Comparison of ENCODE assay signal across 1 cellular context in the genomic region with DNA sequence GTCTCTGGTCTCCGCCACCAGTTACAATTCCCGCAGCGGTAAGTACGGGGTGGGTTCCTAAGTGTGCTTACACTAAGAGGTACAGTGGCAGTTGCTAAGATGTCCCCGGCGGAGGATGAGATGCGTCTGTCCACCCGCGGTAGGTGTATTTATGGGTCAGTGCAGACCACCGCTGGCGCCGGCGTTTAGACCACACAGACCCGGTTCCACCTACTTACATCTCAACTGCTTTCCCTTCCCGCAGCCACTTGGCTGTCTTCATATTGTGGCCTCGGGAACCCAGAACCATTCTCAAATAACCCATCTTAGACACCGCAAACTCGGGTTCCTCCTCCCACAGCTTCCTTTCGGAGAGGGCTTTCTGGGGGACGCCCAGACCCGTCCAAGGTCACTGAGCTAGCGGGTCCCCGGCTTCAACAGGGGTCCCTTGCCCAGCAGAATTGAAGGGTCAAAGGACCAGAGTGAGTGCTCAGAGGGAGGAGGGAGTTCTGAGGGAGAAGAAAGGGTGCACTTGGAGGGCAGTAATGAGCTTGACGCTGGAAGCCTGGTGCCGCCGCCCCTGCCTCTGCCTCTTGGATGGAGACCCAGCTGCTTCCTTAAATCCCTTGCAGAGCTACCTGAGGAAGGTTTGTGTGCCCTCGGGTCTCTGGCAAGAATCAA.
TF ChIP-seq lines count a peak whose summit lies in the region.

No MANE protein-coding gene starts in this region.

TF ChIP-seq in IMR-90, 13 proteins besides CTCF, POLR2A, EP300 and RAD21:
- TF ChIP-seq CEBPB (IDR thresholded peaks at IDR 0.05; ENCODE audit: low read depth, low read length) (no peak), SMC3 (IDR thresholded peaks at IDR 0.05; ENCODE audit: low read depth, low read length) (no peak), BHLHE40 (IDR thresholded peaks at IDR 0.05; ENCODE audit: low read depth, low read length) (no peak), RFX5 (IDR thresholded peaks at IDR 0.05; ENCODE audit: low read depth, low read length) (no peak), MAZ (IDR thresholded peaks at IDR 0.05; ENCODE audit: borderline replicate concordance, low read depth, low read length) (no peak), MAFK (IDR thresholded peaks at IDR 0.05; ENCODE audit: low read depth, low read length) (no peak), RCOR1 (IDR thresholded peaks at IDR 0.05; ENCODE audit: insufficient replicate concordance, low read length) (no peak)
- TF ChIP-seq, protein P1, sequence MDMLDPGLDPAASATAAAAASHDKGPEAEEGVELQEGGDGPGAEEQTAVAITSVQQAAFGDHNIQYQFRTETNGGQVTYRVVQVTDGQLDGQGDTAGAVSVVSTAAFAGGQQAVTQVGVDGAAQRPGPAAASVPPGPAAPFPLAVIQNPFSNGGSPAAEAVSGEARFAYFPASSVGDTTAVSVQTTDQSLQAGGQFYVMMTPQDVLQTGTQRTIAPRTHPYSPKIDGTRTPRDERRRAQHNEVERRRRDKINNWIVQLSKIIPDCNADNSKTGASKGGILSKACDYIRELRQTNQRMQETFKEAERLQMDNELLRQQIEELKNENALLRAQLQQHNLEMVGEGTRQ (IDR thresholded peaks at IDR 0.05; ENCODE audit: low read depth, low read length), result no peak
